ENCODE assay signal across 28 cellular contexts in genomic region chr3:97647441-97647840, GRCh38.
"Had no signal": no experiment of that assay in that cellular context is flagged by ENCODE, and none has a peak within 500 bp of the region (broad histone marks: within the 10 kb centered on the region; RNA-seq: fewer than 3 reads in every experiment).

No MANE protein-coding gene starts in this region.

- DNase-seq: activated B cell treated with CpG ODN at 0.5 μM for 24 hours; activated CD4-positive, alpha-beta T cell treated with anti-CD3 and anti-CD28 coated beads for 36 hours; activated CD8-positive, alpha-beta memory T cell treated with anti-CD3 and anti-CD28 coated beads, Interleukin-2, amount 10 ng/mL, durations not matched to agents 7 days and 5 days; activated CD8-positive, alpha-beta T cell treated with anti-CD3 and anti-CD28 coated beads, Interleukin-2, amount 10 ng/mL, durations not matched to agents 7 days and 5 days; activated effector memory CD4-positive, alpha-beta T cell treated with Interleukin-2 at 50 U/mL for 16 hours; activated naive CD4-positive, alpha-beta T cell treated with Interleukin-2 at 50 U/mL for 16 hours; activated T-cell treated with anti-CD3 and anti-CD28 coated beads, Interleukin-2, amount 50 U/mL, for 48 hours; colonic mucosa; dorsolateral prefrontal cortex; effector memory CD4-positive, alpha-beta T cell; erythroblast; left cardiac atrium; left ventricle myocardium superior; mucosa of descending colon; retina; stimulated activated CD4-positive, alpha-beta T cell treated with anti-CD3 and anti-CD28 coated beads, Interleukin-12 subunit alpha, Interleukin-12 subunit beta, amount 100 ng/mL, for 4 hours; stimulated activated CD4-positive, alpha-beta T cell treated with anti-CD3 and anti-CD28 coated beads, Interleukin-4, amount 100 ng/mL, for 1 hour; thyroid gland; upper lobe of left lung had no signal

- H3K9me3 ChIP-seq: colonic mucosa, gastroesophageal sphincter, mucosa of descending colon, thyroid gland, upper lobe of left lung had no signal

- H3K27me3 ChIP-seq: colonic mucosa, dorsolateral prefrontal cortex, gastroesophageal sphincter, hepatocyte, thyroid gland, upper lobe of left lung had no signal

- ATAC-seq: activated CD4-positive, alpha-beta T cell treated with anti-CD3 and anti-CD28 coated beads for 36 hours; activated CD8-positive, alpha-beta memory T cell treated with anti-CD3 and anti-CD28 coated beads, Interleukin-2, amount 10 ng/mL, durations not matched to agents 7 days and 5 days; activated CD8-positive, alpha-beta T cell treated with anti-CD3 and anti-CD28 coated beads, Interleukin-2, amount 10 ng/mL, durations not matched to agents 7 days and 5 days; gastroesophageal sphincter; left cardiac atrium; left ventricle myocardium superior; mucosa of descending colon; natural killer cell treated with Interleukin-12 subunit alpha and Interleukin-12 subunit beta and Interleukin-15 and Interleukin-18, amount 100 ng/mL, for 72 hours; sciatic nerve; stimulated activated effector memory CD8-positive, alpha-beta T cell treated with anti-CD3 and anti-CD28 coated beads, Interleukin-12 subunit alpha, Interleukin-12 subunit beta, amount 100 ng/mL, for 72 hours had no signal

- H3K27ac ChIP-seq: colonic mucosa, gastroesophageal sphincter, hepatocyte, skin epidermis, thyroid gland, upper lobe of left lung had no signal

- H3K4me3 ChIP-seq: colonic mucosa, dorsolateral prefrontal cortex, gastroesophageal sphincter, hepatocyte, mucosa of descending colon, skin epidermis, thyroid gland, upper lobe of left lung had no signal

- H3K36me3 ChIP-seq: colonic mucosa, gastroesophageal sphincter, thyroid gland, upper lobe of left lung had no signal

- H3K4me1 ChIP-seq: colonic mucosa, gastroesophageal sphincter, thyroid gland, upper lobe of left lung had no signal

- H3K4me1 Mint-ChIP-seq: activated B cell treated with CpG ODN at 0.5 μM for 24 hours; activated CD4-positive, alpha-beta T cell treated with anti-CD3 and anti-CD28 coated beads for 36 hours; activated CD8-positive, alpha-beta memory T cell treated with anti-CD3 and anti-CD28 coated beads, Interleukin-2, amount 10 ng/mL, durations not matched to agents 7 days and 5 days; stimulated activated effector memory CD8-positive, alpha-beta T cell treated with anti-CD3 and anti-CD28 coated beads, Interleukin-12 subunit alpha, Interleukin-12 subunit beta, amount 100 ng/mL, for 72 hours had no signal

- H3K9me3 Mint-ChIP-seq: stimulated activated effector memory CD8-positive, alpha-beta T cell treated with anti-CD3 and anti-CD28 coated beads, Interleukin-12 subunit alpha, Interleukin-12 subunit beta, amount 100 ng/mL, for 72 hours; stimulated activated naive CD8-positive, alpha-beta T cell treated with anti-CD3 and anti-CD28 coated beads, Interleukin-15, Interleukin-2, amounts not matched to agents 100 ng/mL and 50 ng/mL, for 24 hours; T-helper 2 cell treated with Interferon-gamma antibody and Interleukin-4, amounts not matched to agents 5 μg/mL and 100 μg/mL, for 36 hours had no signal

- H3K27me3 Mint-ChIP-seq: activated B cell treated with CpG ODN at 0.5 μM for 24 hours; activated CD8-positive, alpha-beta memory T cell treated with anti-CD3 and anti-CD28 coated beads, Interleukin-2, amount 10 ng/mL, durations not matched to agents 7 days and 5 days; natural killer cell treated with Interleukin-12 subunit alpha and Interleukin-12 subunit beta and Interleukin-15 and Interleukin-18, amount 100 ng/mL, for 72 hours; stimulated activated naive CD8-positive, alpha-beta T cell treated with anti-CD3 and anti-CD28 coated beads, Interleukin-15, Interleukin-2, amounts not matched to agents 100 ng/mL and 50 ng/mL, for 24 hours had no signal

- H3K36me3 Mint-ChIP-seq: activated CD8-positive, alpha-beta memory T cell treated with anti-CD3 and anti-CD28 coated beads, Interleukin-2, amount 10 ng/mL, durations not matched to agents 7 days and 5 days; activated naive CD8-positive, alpha-beta T cell; natural killer cell treated with Interleukin-12 subunit alpha and Interleukin-12 subunit beta and Interleukin-15 and Interleukin-18, amount 100 ng/mL, for 72 hours; stimulated activated effector memory CD8-positive, alpha-beta T cell treated with anti-CD3 and anti-CD28 coated beads, Interleukin-12 subunit alpha, Interleukin-12 subunit beta, amount 100 ng/mL, for 72 hours had no signal

- H3K27ac Mint-ChIP-seq: activated B cell treated with CpG ODN at 0.5 μM for 24 hours; activated CD4-positive, alpha-beta T cell treated with anti-CD3 and anti-CD28 coated beads for 36 hours; activated CD8-positive, alpha-beta memory T cell treated with anti-CD3 and anti-CD28 coated beads, Interleukin-2, amount 10 ng/mL, durations not matched to agents 7 days and 5 days; activated CD8-positive, alpha-beta T cell treated with anti-CD3 and anti-CD28 coated beads, Interleukin-2, amount 10 ng/mL, durations not matched to agents 7 days and 5 days; activated naive CD8-positive, alpha-beta T cell; natural killer cell treated with Interleukin-12 subunit alpha and Interleukin-12 subunit beta and Interleukin-15 and Interleukin-18, amount 100 ng/mL, for 72 hours; stimulated activated effector memory CD8-positive, alpha-beta T cell treated with anti-CD3 and anti-CD28 coated beads, Interleukin-12 subunit alpha, Interleukin-12 subunit beta, amount 100 ng/mL, for 72 hours; stimulated activated naive CD8-positive, alpha-beta T cell treated with anti-CD3 and anti-CD28 coated beads, Interleukin-15, Interleukin-2, amounts not matched to agents 100 ng/mL and 50 ng/mL, for 24 hours; T-helper 2 cell treated with Interferon-gamma antibody and Interleukin-4, amounts not matched to agents 5 μg/mL and 100 μg/mL, for 36 hours had no signal

- H3K4me3 Mint-ChIP-seq: activated B cell treated with CpG ODN at 0.5 μM for 24 hours; activated CD4-positive, alpha-beta T cell treated with anti-CD3 and anti-CD28 coated beads for 36 hours; activated CD8-positive, alpha-beta memory T cell treated with anti-CD3 and anti-CD28 coated beads, Interleukin-2, amount 10 ng/mL, durations not matched to agents 7 days and 5 days; activated CD8-positive, alpha-beta T cell treated with anti-CD3 and anti-CD28 coated beads, Interleukin-2, amount 10 ng/mL, durations not matched to agents 7 days and 5 days; activated naive CD8-positive, alpha-beta T cell; natural killer cell treated with Interleukin-12 subunit alpha and Interleukin-12 subunit beta and Interleukin-15 and Interleukin-18, amount 100 ng/mL, for 72 hours; stimulated activated effector memory CD8-positive, alpha-beta T cell treated with anti-CD3 and anti-CD28 coated beads, Interleukin-12 subunit alpha, Interleukin-12 subunit beta, amount 100 ng/mL, for 72 hours; stimulated activated naive CD8-positive, alpha-beta T cell treated with anti-CD3 and anti-CD28 coated beads, Interleukin-15, Interleukin-2, amounts not matched to agents 100 ng/mL and 50 ng/mL, for 24 hours; T-helper 2 cell treated with Interferon-gamma antibody and Interleukin-4, amounts not matched to agents 5 μg/mL and 100 μg/mL, for 36 hours had no signal
